Comparison of ENCODE assay signal across 20 cellular contexts in the genomic region with DNA sequence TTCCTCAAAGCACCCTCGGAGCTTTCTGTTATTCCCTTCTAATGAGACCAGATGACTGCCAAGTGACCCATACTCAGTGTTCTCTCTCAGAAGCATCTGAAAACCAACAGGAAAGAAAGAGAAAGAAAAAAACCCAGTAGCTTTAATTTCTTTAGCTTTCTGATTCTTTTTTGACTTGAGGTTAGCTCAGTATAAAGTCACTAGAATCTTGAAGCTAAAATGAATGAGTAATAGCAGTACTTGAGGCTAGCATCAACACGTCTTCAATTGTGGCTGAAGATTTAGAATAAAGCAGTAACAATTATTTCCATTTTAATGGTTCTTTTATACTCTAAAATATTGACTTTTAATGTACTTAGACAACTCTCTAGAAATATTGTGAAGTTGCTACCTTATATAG.
DNase-seq lines count a peak whose midpoint lies in the region; ATAC-seq and TF ChIP-seq lines count a peak whose summit lies in the region.
"Had no signal": no experiment of that assay in that cellular context is flagged by ENCODE, and none has a peak within 500 bp of the region (broad histone marks: within the 10 kb centered on the region; RNA-seq: fewer than 3 reads in every experiment).

No MANE protein-coding gene starts in this region.

- in situ Hi-C loops in G401 (cut with HindIII; ENCODE audit: low sequenced_read_pairs) = no loop called here

- H3K4me1 Mint-ChIP-seq in brain = peaks cover 45% of the 10 kb centered on the region
- no peaks in the 10 kb centered on the region for H3K4me1 Mint-ChIP-seq in activated T-cell treated with anti-CD3 and anti-CD28 coated beads, Interleukin-2, amount 50 U/mL, for 72 hours (ENCODE audit: low read depth)

- H3K27ac Mint-ChIP-seq in brain = peak overlapping the region in 3 of 5 experiments; percentile 18 to 72 (median 52)
- no peak overlapping the region for H3K27ac Mint-ChIP-seq in activated T-cell treated with anti-CD3 and anti-CD28 coated beads, Interleukin-2, amount 50 U/mL, for 72 hours
- H3K27ac Mint-ChIP-seq: CD4-positive, alpha-beta T cell; HFFc6 had no signal

- no peak overlapping the region for H3K4me3 Mint-ChIP-seq in brain
- no peak overlapping the region for H3K4me3 Mint-ChIP-seq in activated T-cell treated with anti-CD3 and anti-CD28 coated beads, Interleukin-2, amount 50 U/mL, for 72 hours
- H3K4me3 Mint-ChIP-seq: CD4-positive, alpha-beta T cell; HFFc6 had no signal

- TF ChIP-seq CTCF in brain (conservative IDR thresholded peaks at IDR 0.05) (no peak), right atrium auricular region (IDR thresholded peaks at IDR 0.05) (no peak)

- H3K36me3 ChIP-seq in right atrium auricular region = no peaks in the 10 kb centered on the region
- H3K36me3 ChIP-seq: BE2C had no signal

- peaks cover 23% of the 10 kb centered on the region for H3K36me3 Mint-ChIP-seq in brain
- no peaks in the 10 kb centered on the region for H3K36me3 Mint-ChIP-seq in activated T-cell treated with anti-CD3 and anti-CD28 coated beads, Interleukin-2, amount 50 U/mL, for 72 hours (ENCODE audit: insufficient read depth in 2 of 2)

- H3K4me3 ChIP-seq in right atrium auricular region = no peak overlapping the region
- H3K4me3 ChIP-seq: K562 had no signal

- peaks cover 0 to 33% of the 10 kb centered on the region in 2 donors for H3K4me1 ChIP-seq in right atrium auricular region
- H3K4me1 ChIP-seq: BE2C had no signal

- no peaks in the 10 kb centered on the region for H3K27me3 Mint-ChIP-seq in brain
- H3K27me3 Mint-ChIP-seq in activated T-cell treated with anti-CD3 and anti-CD28 coated beads, Interleukin-2, amount 50 U/mL, for 72 hours (ENCODE audit: low read depth) = no peaks in the 10 kb centered on the region

- ATAC-seq in GM18868 (IDR thresholded peaks at IDR 0.05; ENCODE audit: unreplicated experiment) (peak; percentile 87), HG02885 (IDR thresholded peaks at IDR 0.05; ENCODE audit: poor library complexity, unreplicated experiment) (peak; percentile 82)
- ATAC-seq in activated T-cell treated with anti-CD3 and anti-CD28 coated beads, Interleukin-2, amount 50 U/mL, for 72 hours (replicated peaks in 1 of 2) = no peak
- ATAC-seq: K562 had no signal

- peaks cover 0 to 2% (median 0%) of the 10 kb centered on the region in 5 experiments for H3K9me3 Mint-ChIP-seq in brain
- H3K9me3 Mint-ChIP-seq in activated T-cell treated with anti-CD3 and anti-CD28 coated beads, Interleukin-2, amount 50 U/mL, for 72 hours = no peaks in the 10 kb centered on the region
- H3K9me3 Mint-ChIP-seq: CD4-positive, alpha-beta T cell; HFFc6 had no signal

- no peak overlapping the region for H3K27ac ChIP-seq in right atrium auricular region
- H3K27ac ChIP-seq: 22Rv1 had no signal

- H3K27me3 ChIP-seq in right atrium auricular region = no peaks in the 10 kb centered on the region
- H3K27me3 ChIP-seq: BE2C had no signal

- no peaks in the 10 kb centered on the region for H3K9me3 ChIP-seq in right atrium auricular region
- H3K9me3 ChIP-seq: BE2C had no signal

- peak; percentile 43 for DNase-seq in G401 (ENCODE audit: low spot score)
- no peak for DNase-seq in NCI-H748 (lab: John Stamatoyannopoulos, UW; ENCODE audit: unreplicated experiment)
- no peak for DNase-seq in right atrium auricular region (ENCODE audit: low spot score)
- DNase-seq in activated CD4-positive, alpha-beta T cell treated with anti-CD3 and anti-CD28 coated beads for 1 hour = no peak
- no peak for DNase-seq in activated T-cell treated with anti-CD3 and anti-CD28 coated beads, Interleukin-2, amount 50 U/mL, for 72 hours
- DNase-seq: BE2C; CD4-positive, alpha-beta T cell; DMS53; HFFc6; MV-4-11; NCI-H1417; NCI-H187 treated with DMSO at 0.1 percent for 48 hours; NCI-H69; RPMI8226; SIG-M5 had no signal

Comparison
In these comparisons a context has a peak if more than half of its experiments do, and no peak if none do; other contexts are left out.
1. ATAC-seq: peak in GM18868 (single experiment) and HG02885 (single experiment); none in activated T-cell treated with anti-CD3 and anti-CD28 coated beads, Interleukin-2, amount 50 U/mL, for 72 hours (0 of 2).